11 cellular contexts compared by ENCODE assay signal in genomic region chr18:644395-645004, GRCh38. TPM values are rescaled to one million over a fixed set of nuclear protein-coding genes. Genes with fewer than 3 reads are reported as not detected.
DNase-seq lines count a peak whose midpoint lies in the region; ATAC-seq and TF ChIP-seq lines count a peak whose summit lies in the region.
"Had no signal": no experiment of that assay in that cellular context is flagged by ENCODE, and none has a peak within 500 bp of the region (broad histone marks: within the 10 kb centered on the region; RNA-seq: fewer than 3 reads in every experiment).

No MANE protein-coding gene starts in this region.

- H3K4me3 Mint-ChIP-seq in activated CD4-positive, alpha-beta memory T cell treated with anti-CD3 and anti-CD28 coated beads for 36 hours: no peak overlapping the region
- no peak overlapping the region for H3K4me3 Mint-ChIP-seq in activated CD4-positive, alpha-beta memory T cell treated with anti-CD3 and anti-CD28 coated beads, Interleukin-2, amount 10 ng/mL, durations not matched to agents 7 days and 5 days
- no peak overlapping the region for H3K4me3 Mint-ChIP-seq in stimulated activated naive B cell treated with anti-CD40 and anti-IgM and Interleukin-4, amounts not matched to agents 10 μg/mL and 1 μg/mL and 100 μg/mL, for 72 hours
- H3K4me3 Mint-ChIP-seq: CD14-positive monocyte had no signal

- peaks cover 0 to 10% (median 0%) of the 10 kb centered on the region in 45 donors for H3K27me3 ChIP-seq in dorsolateral prefrontal cortex

- peak; percentile 34 for DNase-seq in activated CD4-positive, alpha-beta memory T cell treated with anti-CD3 and anti-CD28 coated beads for 36 hours
- DNase-seq in activated CD4-positive, alpha-beta memory T cell treated with anti-CD3 and anti-CD28 coated beads, Interleukin-2, amount 10 ng/mL, durations not matched to agents 7 days and 5 days: no peak
- DNase-seq in dorsolateral prefrontal cortex: peak in 3 of 10 donors; percentile 42 to 64 (median 63)
- no peak for DNase-seq in stimulated activated naive B cell treated with anti-CD40 and anti-IgM and Interleukin-4, amounts not matched to agents 10 μg/mL and 1 μg/mL and 100 μg/mL, for 72 hours
- no peak for DNase-seq in cerebellar nuclear complex (lab: John Stamatoyannopoulos, UW)
- no peak for DNase-seq in GM03348 (ENCODE audit: low spot score)
- DNase-seq in activated effector memory CD4-positive, alpha-beta T cell treated with anti-CD3 and anti-CD28 coated beads, Interleukin-2, amount 50 U/mL, for 16 hours: no peak
- DNase-seq: NCI-H1417 treated with DMSO at 0.1 percent for 48 hours had no signal

- POLR2A ChIA-PET in activated CD4-positive, alpha-beta memory T cell treated with anti-CD3 and anti-CD28 coated beads for 36 hours (lab: Charles Lee): no interaction called here
- POLR2A ChIA-PET in activated CD4-positive, alpha-beta memory T cell treated with anti-CD3 and anti-CD28 coated beads, Interleukin-2, amount 10 ng/mL, durations not matched to agents 7 days and 5 days (lab: Charles Lee): interaction anchor here (0.6 to 2.6 kb wide), 2 partner anchors 10 to 13 kb away, joined by 3 to 16 read pairs; partner anchors contain the start of gene TYMS

- H3K27me3 Mint-ChIP-seq in activated CD4-positive, alpha-beta memory T cell treated with anti-CD3 and anti-CD28 coated beads for 36 hours: peaks cover 2% of the 10 kb centered on the region
- peaks cover 23% of the 10 kb centered on the region for H3K27me3 Mint-ChIP-seq in activated CD4-positive, alpha-beta memory T cell treated with anti-CD3 and anti-CD28 coated beads, Interleukin-2, amount 10 ng/mL, durations not matched to agents 7 days and 5 days
- peaks cover 0 to 6% of the 10 kb centered on the region in 2 donors for H3K27me3 Mint-ChIP-seq in stimulated activated naive B cell treated with anti-CD40 and anti-IgM and Interleukin-4, amounts not matched to agents 10 μg/mL and 1 μg/mL and 100 μg/mL, for 72 hours

- peak overlapping the region in 10 of 59 donors; percentile 0 to 33 (median 11) for H3K4me3 ChIP-seq in dorsolateral prefrontal cortex
- H3K4me3 ChIP-seq: lung had no signal

- peaks cover 4% of the 10 kb centered on the region for H3K4me1 Mint-ChIP-seq in activated CD4-positive, alpha-beta memory T cell treated with anti-CD3 and anti-CD28 coated beads for 36 hours (ENCODE audit: low read depth)
- H3K4me1 Mint-ChIP-seq in activated CD4-positive, alpha-beta memory T cell treated with anti-CD3 and anti-CD28 coated beads, Interleukin-2, amount 10 ng/mL, durations not matched to agents 7 days and 5 days: peaks cover 4% of the 10 kb centered on the region
- no peaks in the 10 kb centered on the region for H3K4me1 Mint-ChIP-seq in stimulated activated naive B cell treated with anti-CD40 and anti-IgM and Interleukin-4, amounts not matched to agents 10 μg/mL and 1 μg/mL and 100 μg/mL, for 72 hours
- H3K4me1 Mint-ChIP-seq: CD14-positive monocyte had no signal

- no peaks in the 10 kb centered on the region for H3K36me3 ChIP-seq in KOPT-K1 (ENCODE audit: insufficient read depth, low read length)

- no peaks in the 10 kb centered on the region for H3K9me3 ChIP-seq in KOPT-K1 (ENCODE audit: insufficient read depth, low read length, poor library complexity, severe bottlenecking)

- peak overlapping the region; percentile 52 for H3K27ac ChIP-seq in KOPT-K1 (ENCODE audit: low read depth, low read length, poor library complexity, severe bottlenecking)
- H3K27ac ChIP-seq in dorsolateral prefrontal cortex: peak overlapping the region; percentile 44 to 100 (median 98)

- CTCF ChIA-PET in activated CD4-positive, alpha-beta memory T cell treated with anti-CD3 and anti-CD28 coated beads for 36 hours (lab: Charles Lee): interaction anchor here (1.4 kb wide), 1 partner anchor 21 kb away, joined by 6 read pairs; no protein-coding TSS in a partner anchor
- CTCF ChIA-PET in activated CD4-positive, alpha-beta memory T cell treated with anti-CD3 and anti-CD28 coated beads, Interleukin-2, amount 10 ng/mL, durations not matched to agents 7 days and 5 days (lab: Charles Lee): interaction anchor here (2.5 kb wide), 1 partner anchor 20 kb away, joined by 12 read pairs; no protein-coding TSS in a partner anchor

- peak; percentile 34 to 69 for ATAC-seq in stimulated activated naive B cell treated with anti-CD40 and anti-IgM and Interleukin-4, amounts not matched to agents 10 μg/mL and 1 μg/mL and 100 μg/mL, for 72 hours (replicated peaks)

- TF ChIP-seq CTCF in dorsolateral prefrontal cortex (IDR thresholded peaks at IDR 0.05 in 54 of 56, conservative IDR thresholded peaks at IDR 0.05 in 2 of 56; ENCODE audit: low read depth in 1 of 56, partially characterized antibody in 56 of 56): peak in 39 of 56 donors; percentile 10 to 56 (median 31)

- intact Hi-C loops in activated CD4-positive, alpha-beta memory T cell treated with anti-CD3 and anti-CD28 coated beads for 36 hours (cut with micrococcal nuclease): no loop called here
- intact Hi-C loops in dorsolateral prefrontal cortex (cut with DNase I): loop anchor here in 1 of 2 donors (5.0 kb wide), 1 partner anchor 68 kb away; the partner anchor contains the start of gene ENOSF1

- no peaks in the 10 kb centered on the region for H3K9me3 Mint-ChIP-seq in activated CD4-positive, alpha-beta memory T cell treated with anti-CD3 and anti-CD28 coated beads for 36 hours
- H3K9me3 Mint-ChIP-seq in activated CD4-positive, alpha-beta memory T cell treated with anti-CD3 and anti-CD28 coated beads, Interleukin-2, amount 10 ng/mL, durations not matched to agents 7 days and 5 days: no peaks in the 10 kb centered on the region
- no peaks in the 10 kb centered on the region for H3K9me3 Mint-ChIP-seq in stimulated activated naive B cell treated with anti-CD40 and anti-IgM and Interleukin-4, amounts not matched to agents 10 μg/mL and 1 μg/mL and 100 μg/mL, for 72 hours

- H3K36me3 Mint-ChIP-seq in activated CD4-positive, alpha-beta memory T cell treated with anti-CD3 and anti-CD28 coated beads for 36 hours: no peaks in the 10 kb centered on the region
- H3K36me3 Mint-ChIP-seq in activated CD4-positive, alpha-beta memory T cell treated with anti-CD3 and anti-CD28 coated beads, Interleukin-2, amount 10 ng/mL, durations not matched to agents 7 days and 5 days (ENCODE audit: low read depth): no peaks in the 10 kb centered on the region
- H3K36me3 Mint-ChIP-seq in stimulated activated naive B cell treated with anti-CD40 and anti-IgM and Interleukin-4, amounts not matched to agents 10 μg/mL and 1 μg/mL and 100 μg/mL, for 72 hours: no peaks in the 10 kb centered on the region
- H3K36me3 Mint-ChIP-seq: CD14-positive monocyte had no signal

- no peak overlapping the region for H3K27ac Mint-ChIP-seq in activated CD4-positive, alpha-beta memory T cell treated with anti-CD3 and anti-CD28 coated beads for 36 hours
- no peak overlapping the region for H3K27ac Mint-ChIP-seq in activated CD4-positive, alpha-beta memory T cell treated with anti-CD3 and anti-CD28 coated beads, Interleukin-2, amount 10 ng/mL, durations not matched to agents 7 days and 5 days
- no peak overlapping the region for H3K27ac Mint-ChIP-seq in stimulated activated naive B cell treated with anti-CD40 and anti-IgM and Interleukin-4, amounts not matched to agents 10 μg/mL and 1 μg/mL and 100 μg/mL, for 72 hours
- H3K27ac Mint-ChIP-seq: CD14-positive monocyte had no signal

RNA-seq across cellular contexts. Expression of gene TYMS, which starts 13.0 kb away (rescaled TPM):
- total RNA-seq in activated CD4-positive, alpha-beta memory T cell treated with anti-CD3 and anti-CD28 coated beads for 36 hours: 100 to 1,000 TPM; 281 to 287 TPM
- total RNA-seq in activated CD4-positive, alpha-beta memory T cell treated with anti-CD3 and anti-CD28 coated beads, Interleukin-2, amount 10 ng/mL, durations not matched to agents 7 days and 5 days: 100 to 1,000 TPM; 279 to 288 TPM
- total RNA-seq in dorsolateral prefrontal cortex: 10 to 100 TPM in 48 of 120 experiments, 1 to 10 TPM in 72; 1.1 to 47.4 (median 8.1) TPM

RNA-seq across cellular contexts. Expression of gene CLUL1, which starts 47.7 kb away (rescaled TPM):
- total RNA-seq in activated CD4-positive, alpha-beta memory T cell treated with anti-CD3 and anti-CD28 coated beads for 36 hours: not detected
- not detected for total RNA-seq in activated CD4-positive, alpha-beta memory T cell treated with anti-CD3 and anti-CD28 coated beads, Interleukin-2, amount 10 ng/mL, durations not matched to agents 7 days and 5 days
- total RNA-seq in dorsolateral prefrontal cortex: 10 to 100 TPM in 43 of 120 experiments, 1 to 10 TPM in 72, under 1 TPM in 4, not detected in 1; 0.66 to 19.2 (median 7.4) TPM

Comparison
In these comparisons a context has a peak if more than half of its experiments do, and no peak if none do; other contexts are left out.
1. RNA of gene TYMS, which starts 13.0 kb away (total RNA-seq): 279 to 288 TPM in activated CD4-positive, alpha-beta memory T cell treated with anti-CD3 and anti-CD28 coated beads, Interleukin-2, amount 10 ng/mL, durations not matched to agents 7 days and 5 days and 281 to 287 TPM in activated CD4-positive, alpha-beta memory T cell treated with anti-CD3 and anti-CD28 coated beads for 36 hours; 1.1 to 47.4 TPM in dorsolateral prefrontal cortex; every median in the first group is over 4 times any median in the second.